ENCODE assay signal across 7 cellular contexts in genomic region chr6:291148-291696, GRCh38. TPM values are rescaled to one million over a fixed set of nuclear protein-coding genes. Genes with fewer than 3 reads are reported as not detected.
DNase-seq lines count a peak whose midpoint lies in the region; ATAC-seq, FAIRE-seq and TF ChIP-seq lines count a peak whose summit lies in the region.

No MANE protein-coding gene starts in this region.

- H3K27me3 Mint-ChIP-seq in T-helper 17 cell = no peaks in the 10 kb centered on the region

- TF ChIP-seq CTCF in heart right ventricle (IDR thresholded peaks at IDR 0.05) = no peak

- peak overlapping the region; percentile 78 for H3K4me3 Mint-ChIP-seq in T-helper 17 cell

- peak overlapping the region; percentile 91 to 99 (median 98) for H3K27ac ChIP-seq in heart right ventricle
- peak overlapping the region; percentile 89 for H3K27ac ChIP-seq in skeletal muscle tissue (ENCODE audit: low read depth, low read length)

- H3K9me3 ChIP-seq in T-helper 17 cell (ENCODE audit: control insufficient read depth, low read length, poor library complexity, severe bottlenecking) (no peaks in the 10 kb centered on the region), heart right ventricle (no peaks in the 10 kb centered on the region), skeletal muscle tissue (ENCODE audit: control insufficient read depth in 3 of 3, low read length in 3 of 3) (no peaks in the 10 kb centered on the region)

- intact Hi-C loops in heart right ventricle (cut with DNase I) = loop anchor here in 2 of 10 donors (5.0 kb wide), 2 partner anchors 46 to 94 kb away; no protein-coding TSS in a partner anchor

- H3K36me3 ChIP-seq in heart right ventricle (no peaks in the 10 kb centered on the region), skeletal muscle tissue (ENCODE audit: control insufficient read depth in 3 of 3, insufficient read depth in 3 of 3, low read length in 3 of 3) (no peaks in the 10 kb centered on the region)

- H3K27me3 ChIP-seq in heart right ventricle (peaks cover 0 to 4% (median 0%) of the 10 kb centered on the region in 7 donors), skeletal muscle tissue (ENCODE audit: control insufficient read depth in 3 of 3, insufficient read depth in 3 of 3, low read length in 3 of 3) (no peaks in the 10 kb centered on the region)

- ATAC-seq in T-helper 17 cell (no peak), heart right ventricle (peak in 4 of 8 donors; percentile 5 to 16 (median 16)), HG03095 (IDR thresholded peaks at IDR 0.05; ENCODE audit: unreplicated experiment) (no peak)

- H3K4me1 Mint-ChIP-seq in T-helper 17 cell = peaks cover 13% of the 10 kb centered on the region

- H3K4me3 ChIP-seq in heart right ventricle = peak overlapping the region; percentile 34 to 85 (median 71)
- peak overlapping the region; percentile 68 to 81 (median 72) for H3K4me3 ChIP-seq in skeletal muscle tissue (ENCODE audit: low read length in 3 of 3)

- WGBS in heart right ventricle, 2 donors = 49 to 54% methylated on average over 8 of the region's 8 CpGs

- peak overlapping the region; percentile 86 to 95 (median 88) for H3K9ac ChIP-seq in skeletal muscle tissue (ENCODE audit: low read depth in 1 of 3, low read length in 3 of 3)

- DNase-seq in GM19239 (ENCODE audit: insufficient read length, low spot score) = no peak
- DNase-seq in T-helper 17 cell = no peak
- no peak for DNase-seq in heart right ventricle
- DNase-seq in GM19240 (ENCODE audit: insufficient read length, low spot score) = no peak
- DNase-seq in COR-L47 (lab: John Stamatoyannopoulos, UW) = no peak

- peak; percentile 92 for FAIRE-seq in GM19239 (lab: Jason Lieb, UNC)

- H3K36me3 Mint-ChIP-seq in T-helper 17 cell (ENCODE audit: low read depth) = no peaks in the 10 kb centered on the region

- H3K4me1 ChIP-seq in heart right ventricle (peaks cover 0 to 68% (median 17%) of the 10 kb centered on the region in 9 donors), skeletal muscle tissue (ENCODE audit: control insufficient read depth in 3 of 3, insufficient read depth in 3 of 3, low read length in 3 of 3) (peaks cover 6 to 21% (median 14%) of the 10 kb centered on the region in 3 donors)

- peak overlapping the region; percentile 48 for H3K27ac Mint-ChIP-seq in T-helper 17 cell

RNA-seq across cellular contexts. Expression of gene DUSP22, which starts 1.1 kb away (rescaled TPM):
- 10 to 100 TPM; 26.9 to 38.1 TPM for total RNA-seq in T-helper 17 cell
- total RNA-seq in heart right ventricle = 10 to 100 TPM; 43.4 to 70.4 (median 52.5) TPM
- polyA plus RNA-seq in heart right ventricle = 10 to 100 TPM; 32.0 to 37.1 TPM
- total RNA-seq in skeletal muscle tissue = 17.7 TPM
